8 cellular contexts compared by ENCODE assay signal in the genomic region with DNA sequence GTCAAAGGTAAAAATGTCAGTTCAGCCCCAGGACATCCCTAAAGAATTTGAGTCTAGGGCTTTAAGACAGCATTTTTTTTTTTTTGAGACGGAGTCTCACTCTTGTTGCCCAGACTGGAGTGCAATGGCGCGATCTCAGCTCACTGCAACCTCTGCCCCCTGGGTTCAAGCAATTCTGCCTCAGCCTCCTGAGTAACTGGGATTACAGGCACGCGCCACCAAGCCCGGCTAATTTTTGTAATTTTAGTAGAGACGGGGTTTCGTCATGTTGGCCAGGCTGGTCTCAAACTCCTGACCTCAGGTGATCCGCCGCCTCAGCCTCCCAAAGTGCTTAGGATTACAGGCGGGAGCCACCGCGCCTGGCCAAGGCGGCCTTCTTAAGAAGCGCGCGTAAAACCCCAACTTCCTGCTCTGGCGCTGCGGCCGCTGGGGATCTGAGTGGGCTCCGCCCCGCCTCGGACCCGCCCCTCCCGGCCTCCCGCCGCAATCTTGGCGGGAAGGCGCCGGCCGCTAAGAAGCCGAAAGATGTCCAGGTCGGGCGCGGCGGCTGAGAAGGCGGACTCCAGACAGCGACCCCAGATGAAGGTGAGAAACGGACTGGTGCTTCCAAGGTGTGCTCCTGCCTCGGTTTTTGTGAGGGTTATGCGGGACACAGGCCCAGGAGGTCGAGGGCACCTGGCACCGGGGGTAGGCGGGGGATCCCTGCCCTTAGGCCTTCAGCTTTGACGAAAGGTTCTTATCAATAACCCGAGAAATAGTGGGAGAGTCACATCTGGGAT. TPM values are rescaled to one million over a fixed set of nuclear protein-coding genes. Genes with fewer than 3 reads are reported as not detected.
DNase-seq lines count a peak whose midpoint lies in the region; ATAC-seq and TF ChIP-seq lines count a peak whose summit lies in the region.
"Not testable (repeated sequence)": the region's sequence is repeated elsewhere in the genome, so short reads cannot be mapped to it uniquely, and the experiment has no call there.

A gene (plus strand): TSS at position 495 of the 779 bp plus-strand sequence. CDS start 31 bp downstream, at position 526.

- H3K27me3 ChIP-seq in HUES6 (ENCODE audit: control insufficient read depth, insufficient read depth, low read length); effector memory CD4-positive, alpha-beta T cell (replicated peaks; ENCODE audit: control insufficient read depth, insufficient read depth, low read length, poor library complexity, severe bottlenecking); lower lobe of right lung (ENCODE audit: low read depth): not testable (repeated sequence)

- not testable (repeated sequence) for TF ChIP-seq CTCF in CD14-positive monocyte (IDR thresholded peaks at IDR 0.05); lower lobe of right lung (IDR thresholded peaks at IDR 0.05)

- peaks cover 11% of the 10 kb centered on the region for H3K36me3 ChIP-seq in HUES6 (ENCODE audit: control insufficient read depth, insufficient read depth, low read length)
- H3K36me3 ChIP-seq in effector memory CD4-positive, alpha-beta T cell (ENCODE audit: control insufficient read depth, insufficient read depth, low read length); lower lobe of right lung: not testable (repeated sequence)

- DNase-seq in CD14-positive monocyte (ENCODE audit: low spot score): peak; percentile 62
- peak; percentile 87 for DNase-seq in NOMO-1 treated with dmso at 0.1 percent for 144 hours (lab: John Stamatoyannopoulos, UW; ENCODE audit: unreplicated experiment)
- DNase-seq in activated CD8-positive, alpha-beta memory T cell treated with anti-CD3 and anti-CD28 coated beads for 24 hours: peak; percentile 88
- peak; percentile 53 to 72 (median 57) for DNase-seq in effector memory CD4-positive, alpha-beta T cell
- DNase-seq in lower lobe of right lung: peak; percentile 90
- peak; percentile 59 to 70 for DNase-seq in stimulated activated CD4-positive, alpha-beta T cell treated with anti-CD3 and anti-CD28 coated beads, Interleukin-4, amount 100 ng/mL, for 4 hours

- peak within 1 kb of the TSS in 6 of 7 donors; percentile 15 to 87 (median 74) for H3K27ac Mint-ChIP-seq in CD14-positive monocyte

- H3K36me3 Mint-ChIP-seq in CD14-positive monocyte: not testable (repeated sequence)

- not testable (repeated sequence) for H3K27me3 Mint-ChIP-seq in CD14-positive monocyte (ENCODE audit: low read depth in 3 of 3)

- H3K4me1 ChIP-seq in HUES6 (ENCODE audit: control insufficient read depth, insufficient read depth, low read length): not testable (repeated sequence)
- peaks cover 21% of the 10 kb centered on the region for H3K4me1 ChIP-seq in effector memory CD4-positive, alpha-beta T cell (ENCODE audit: control insufficient read depth, insufficient read depth, low read length, poor library complexity, severe bottlenecking)
- H3K4me1 ChIP-seq in lower lobe of right lung: peaks cover 40% of the 10 kb centered on the region

- H3K27ac ChIP-seq in HUES6 (ENCODE audit: low read depth, low read length): not testable (repeated sequence)
- peak within 1 kb of the TSS; percentile 82 for H3K27ac ChIP-seq in effector memory CD4-positive, alpha-beta T cell (ENCODE audit: insufficient read depth, low read length, poor library complexity, severe bottlenecking)
- peak within 1 kb of the TSS; percentile 74 for H3K27ac ChIP-seq in lower lobe of right lung

- intact Hi-C loops in CD14-positive monocyte (cut with micrococcal nuclease): loop anchor here (5.0 kb wide), 1 partner anchor 34 kb away; a partner anchor contains a TSS
- intact Hi-C loops in lower lobe of right lung (cut with DNase I): not testable (repeated sequence)

- H3K4me3 Mint-ChIP-seq in CD14-positive monocyte: peak within 1 kb of the TSS; percentile 84 to 91

- not testable (repeated sequence) for H3K9me3 Mint-ChIP-seq in CD14-positive monocyte

- ATAC-seq in GM19455 (IDR thresholded peaks at IDR 0.05; ENCODE audit: unreplicated experiment) (peak; percentile 57), lower lobe of right lung (peak; percentile 90)

- H3K4me3 ChIP-seq in HUES6 (ENCODE audit: low read depth, low read length) (peak within 1 kb of the TSS; percentile 92), lower lobe of right lung (peak within 1 kb of the TSS; percentile 63)
- H3K4me3 ChIP-seq in effector memory CD4-positive, alpha-beta T cell (ENCODE audit: insufficient read depth, low read depth, low read length, poor library complexity, severe bottlenecking): peak within 1 kb of the TSS; percentile 69

- H3K9ac ChIP-seq in HUES6 (ENCODE audit: low read length): peak within 1 kb of the TSS; percentile 98

- not testable (repeated sequence) for H3K9me3 ChIP-seq in HUES6 (ENCODE audit: control insufficient read depth, insufficient read depth, low read depth, low read length); effector memory CD4-positive, alpha-beta T cell (ENCODE audit: control insufficient read depth, low read length); lower lobe of right lung

- peaks cover 36% of the 10 kb centered on the region for H3K4me1 Mint-ChIP-seq in CD14-positive monocyte

RNA-seq across cellular contexts. Expression of the gene that starts here (rescaled TPM):
- polyA plus RNA-seq in CD14-positive monocyte: under 1 TPM; 0.40 to 0.91 TPM
- total RNA-seq in lower lobe of right lung: 5.7 TPM

Comparison
In these comparisons a context has a peak if more than half of its experiments do, and no peak if none do; other contexts are left out.
1. Peak in DNase-seq in CD14-positive monocyte; RNA of the gene not detected or under 1 TPM.